ENCODE assay signal across 8 cellular contexts in genomic region chr6:64330694-64331309, GRCh38.
A peak's percentile ranks its signal among the peaks of the same experiment; 100 is the strongest.
DNase-seq lines count a peak whose midpoint lies in the region; ATAC-seq, FAIRE-seq and TF ChIP-seq lines count a peak whose summit lies in the region.

No MANE protein-coding gene starts in this region.

- TF ChIP-seq CTCF in Calu3 (IDR thresholded peaks at IDR 0.05; ENCODE audit: unreplicated experiment) = peak; percentile 52
- peak; percentile 76 for TF ChIP-seq CTCF in cardiac muscle cell (IDR thresholded peaks at IDR 0.05; ENCODE audit: low read depth, low read length)
- TF ChIP-seq CTCF in retinal pigment epithelial cell (conservative IDR thresholded peaks at IDR 0.05; ENCODE audit: low read depth, low read length) = peak; percentile 76

- H3K4me1 ChIP-seq in cardiac muscle cell (ENCODE audit: low read depth) = no peaks in the 10 kb centered on the region

- no peaks in the 10 kb centered on the region for H3K36me3 Mint-ChIP-seq in Calu3 (ENCODE audit: insufficient read depth, unreplicated experiment)
- H3K36me3 Mint-ChIP-seq in activated CD4-positive, alpha-beta T cell treated with anti-CD3 and anti-CD28 coated beads, Interleukin-2, amount 10 ng/mL, durations not matched to agents 7 days and 5 days (ENCODE audit: low read depth) = no peaks in the 10 kb centered on the region

- no peaks in the 10 kb centered on the region for H3K4me1 Mint-ChIP-seq in Calu3 (ENCODE audit: low read depth, unreplicated experiment)
- no peaks in the 10 kb centered on the region for H3K4me1 Mint-ChIP-seq in activated CD4-positive, alpha-beta T cell treated with anti-CD3 and anti-CD28 coated beads, Interleukin-2, amount 10 ng/mL, durations not matched to agents 7 days and 5 days

- H3K36me3 ChIP-seq in cardiac muscle cell = no peaks in the 10 kb centered on the region

- no peak overlapping the region for H3K4me3 Mint-ChIP-seq in Calu3 (ENCODE audit: low read depth, unreplicated experiment)
- H3K4me3 Mint-ChIP-seq in activated CD4-positive, alpha-beta T cell treated with anti-CD3 and anti-CD28 coated beads, Interleukin-2, amount 10 ng/mL, durations not matched to agents 7 days and 5 days = no peak overlapping the region

- no peaks in the 10 kb centered on the region for H3K27me3 ChIP-seq in cardiac muscle cell

- H3K4me3 ChIP-seq in cardiac muscle cell = no peak overlapping the region
- no peak overlapping the region for H3K4me3 ChIP-seq in retinal pigment epithelial cell (ENCODE audit: low read length)

- no peaks in the 10 kb centered on the region for H3K27me3 Mint-ChIP-seq in Calu3 (ENCODE audit: unreplicated experiment)
- no peaks in the 10 kb centered on the region for H3K27me3 Mint-ChIP-seq in activated CD4-positive, alpha-beta T cell treated with anti-CD3 and anti-CD28 coated beads, Interleukin-2, amount 10 ng/mL, durations not matched to agents 7 days and 5 days

- DNase-seq in Calu3 (peak; percentile 80), GM19239 (ENCODE audit: insufficient read length, low spot score) (no peak), NCI-H1048 (lab: John Stamatoyannopoulos, UW) (peak; percentile 20), cardiac muscle cell (ENCODE audit: low read depth in 1 of 2, low spot score in 1 of 2) (peak; percentile 79 to 83), retinal pigment epithelial cell (ENCODE audit: low read depth) (peak; percentile 10)
- DNase-seq in activated CD4-positive, alpha-beta T cell treated with anti-CD3 and anti-CD28 coated beads, Interleukin-2, amount 10 ng/mL, durations not matched to agents 7 days and 5 days = peak; percentile 33

- ATAC-seq in esophagus mucosa (no peak), GM18861 (IDR thresholded peaks at IDR 0.05; ENCODE audit: unreplicated experiment) (no peak)

- no peak overlapping the region for H3K27ac Mint-ChIP-seq in Calu3 (ENCODE audit: unreplicated experiment)
- no peak overlapping the region for H3K27ac Mint-ChIP-seq in activated CD4-positive, alpha-beta T cell treated with anti-CD3 and anti-CD28 coated beads, Interleukin-2, amount 10 ng/mL, durations not matched to agents 7 days and 5 days

- no TSS peak for BruUV-seq in Calu3 (replicated peaks; lab: Mats Ljungman, UMichigan)

- FAIRE-seq in GM19239 (lab: Jason Lieb, UNC) = peak; percentile 76

- H3K27ac ChIP-seq in cardiac muscle cell = no peak overlapping the region

- intact Hi-C loops in Calu3 (cut with micrococcal nuclease; ENCODE audit: unreplicated experiment) = loop anchor here (1.0 to 5.0 kb wide), 4 partner anchors 49 to 624 kb away; no protein-coding TSS in a partner anchor

- POLR2A ChIA-PET in activated CD4-positive, alpha-beta T cell treated with anti-CD3 and anti-CD28 coated beads, Interleukin-2, amount 10 ng/mL, durations not matched to agents 7 days and 5 days (lab: Charles Lee) = no interaction called here

- CTCF ChIA-PET in Calu3 (lab: Charles Lee) = interaction anchor here (0.9 to 2.2 kb wide), 4 partner anchors 50 to 407 kb away, joined by 3 to 31 read pairs (median 4); no protein-coding TSS in a partner anchor
- CTCF ChIA-PET in activated CD4-positive, alpha-beta T cell treated with anti-CD3 and anti-CD28 coated beads, Interleukin-2, amount 10 ng/mL, durations not matched to agents 7 days and 5 days (lab: Charles Lee) = no interaction called here

- H3K9me3 Mint-ChIP-seq in Calu3 (ENCODE audit: low read depth, unreplicated experiment) = peaks cover 3% of the 10 kb centered on the region
- H3K9me3 Mint-ChIP-seq in activated CD4-positive, alpha-beta T cell treated with anti-CD3 and anti-CD28 coated beads, Interleukin-2, amount 10 ng/mL, durations not matched to agents 7 days and 5 days = no peaks in the 10 kb centered on the region

- H3K9me3 ChIP-seq in cardiac muscle cell (ENCODE audit: low read depth) = no peaks in the 10 kb centered on the region
